ENCODE assay signal across 24 cellular contexts in the genomic region with DNA sequence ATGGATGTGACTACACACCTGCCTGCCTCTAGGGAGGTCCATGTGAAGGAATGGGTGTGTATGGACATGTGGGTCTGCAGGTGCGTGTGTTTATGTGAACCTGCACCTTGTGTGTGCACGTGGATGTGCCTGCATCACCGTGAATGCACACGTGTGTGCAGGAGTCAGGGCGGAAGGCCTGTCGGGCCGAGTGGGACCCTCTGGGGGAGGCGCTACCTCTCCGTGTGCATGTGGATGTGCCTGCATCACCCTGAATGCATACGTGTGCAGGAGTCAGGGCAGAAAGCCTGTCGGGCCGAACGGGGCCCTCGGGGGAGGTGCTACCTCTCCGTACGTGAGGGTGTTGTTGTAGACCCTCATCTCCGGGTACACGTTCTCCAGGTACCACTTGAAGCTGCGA. TPM values are rescaled to one million over a fixed set of nuclear protein-coding genes. Genes with fewer than 3 reads are reported as not detected.
DNase-seq lines count a peak whose midpoint lies in the region; ATAC-seq, FAIRE-seq and TF ChIP-seq lines count a peak whose summit lies in the region.
"Had no signal": no experiment of that assay in that cellular context is flagged by ENCODE, and none has a peak within 500 bp of the region (broad histone marks: within the 10 kb centered on the region; RNA-seq: fewer than 3 reads in every experiment).

No MANE protein-coding gene starts in this region.

- H3K4me1 ChIP-seq in HepG2 (ENCODE audit: insufficient read depth, low read length) (no peaks in the 10 kb centered on the region), right lobe of liver (no peaks in the 10 kb centered on the region)
- H3K4me1 ChIP-seq: A549, BE2C had no signal

- no peaks in the 10 kb centered on the region for H3K9me3 Mint-ChIP-seq in nephron progenitor cell
- H3K9me3 Mint-ChIP-seq: CD4-positive, alpha-beta T cell; CD8-positive, alpha-beta memory T cell had no signal

- POLR2A ChIA-PET in HepG2 (lab: Yijun Ruan, JAX) = no interaction called here

- H3K27me3 ChIP-seq in HepG2 (ENCODE audit: control insufficient read depth in 1 of 2, insufficient read depth in 2 of 2, low read length in 2 of 2) = peaks cover 45 to 99% of the 10 kb centered on the region in 2 experiments
- H3K27me3 ChIP-seq in right lobe of liver = peaks cover 0 to 4% of the 10 kb centered on the region in 2 donors
- H3K27me3 ChIP-seq in H7 (ENCODE audit: control insufficient read depth, insufficient read depth, low read length) = peaks cover 5% of the 10 kb centered on the region

- no peaks in the 10 kb centered on the region for H3K79me2 ChIP-seq in HepG2 (ENCODE audit: insufficient read depth, low read length)

- TF ChIP-seq CTCF in HepG2 (CRISPR knock-in tag; IDR thresholded peaks at IDR 0.05) (no peak), right lobe of liver (IDR thresholded peaks at IDR 0.05) (no peak), nephron progenitor cell (IDR thresholded peaks at IDR 0.05) (no peak)

- H3K4me3 Mint-ChIP-seq in nephron progenitor cell = no peak overlapping the region
- H3K4me3 Mint-ChIP-seq: CD14-positive monocyte; CD4-positive, alpha-beta T cell had no signal

- H3K9me3 ChIP-seq in HepG2 (ENCODE audit: low read length) = no peaks in the 10 kb centered on the region
- H3K9me3 ChIP-seq in right lobe of liver = no peaks in the 10 kb centered on the region
- H3K9me3 ChIP-seq: A549; BE2C; BLaER1 treated with 17β-estradiol and CSF1 and Interleukin-3, amounts not matched to agents 10 nM and 100 nM; HAP-1 had no signal

- no peaks in the 10 kb centered on the region for H3K36me3 Mint-ChIP-seq in nephron progenitor cell (ENCODE audit: low read depth)
- H3K36me3 Mint-ChIP-seq: CD14-positive monocyte; CD8-positive, alpha-beta memory T cell had no signal

- no peak for TF ChIP-seq EP300 in HepG2 (IDR thresholded peaks at IDR 0.05; ENCODE audit: low read depth in 2 of 2, low read length in 2 of 2)
- no peak for TF ChIP-seq EP300 in HepG2 (CRISPR knock-in tag; IDR thresholded peaks at IDR 0.05; ENCODE audit: borderline replicate concordance)

- no peak overlapping the region for H2AFZ ChIP-seq in HepG2 (ENCODE audit: low read length)
- H2AFZ ChIP-seq: GM23248 had no signal

- H3K27ac Mint-ChIP-seq in nephron progenitor cell = peak overlapping the region; percentile 45
- H3K27ac Mint-ChIP-seq: CD4-positive, alpha-beta T cell; CD8-positive, alpha-beta memory T cell had no signal

- CTCF ChIA-PET in HepG2 (lab: Yijun Ruan, JAX; ENCODE audit: low intra/inter-chr PET ratio, low total read pairs) = no interaction called here

- peaks cover 7% of the 10 kb centered on the region; the same call in 1 of the 2 replicates for H4K20me1 ChIP-seq in HepG2 (ENCODE audit: insufficient read depth, low read length)

- no peak overlapping the region for H3K9ac ChIP-seq in HepG2 (ENCODE audit: insufficient read depth, low read depth, low read length)
- H3K9ac ChIP-seq: BLaER1 treated with 17β-estradiol and CSF1 and Interleukin-3, amounts not matched to agents 10 nM and 100 nM; GM23248 had no signal

- H3K27ac ChIP-seq in HepG2 (ENCODE audit: extremely low read length, insufficient read depth, low read length) = no peak overlapping the region
- H3K27ac ChIP-seq in right lobe of liver = no peak overlapping the region
- H3K27ac ChIP-seq: A549; BLaER1 treated with 17β-estradiol and CSF1 and Interleukin-3, amounts not matched to agents 10 nM and 100 nM; GM23248 had no signal

- H3K36me3 ChIP-seq in HepG2 (replicated peaks in 1 of 2; ENCODE audit: control insufficient read depth in 1 of 2, insufficient read depth in 2 of 2, low read length in 2 of 2) (no peaks in the 10 kb centered on the region), right lobe of liver (no peaks in the 10 kb centered on the region), H7 (replicated peaks; ENCODE audit: control insufficient read depth, insufficient read depth, low read length) (no peaks in the 10 kb centered on the region)
- H3K36me3 ChIP-seq: BE2C; BLaER1 treated with 17β-estradiol and CSF1 and Interleukin-3, amounts not matched to agents 10 nM and 100 nM; HAP-1 had no signal

- in situ Hi-C loops in HepG2 (cut with HindIII; ENCODE audit: extremely low pct_ligation_motif_present, low pct_unique_long_range_greater_than_20kb) = no loop called here

- 4% methylated on average over 7 of the region's 19 CpGs for WGBS in HepG2 (ENCODE audit: low lambda C conversion rate)
- WGBS in right lobe of liver (ENCODE audit: insufficient coverage, low coverage, low lambda C conversion rate, missing lambda C conversion rate) = 60% methylated on average over 1 of the region's 19 CpGs

- FAIRE-seq in HepG2 (lab: Jason Lieb, UNC) = no peak
- peak; percentile 68 for FAIRE-seq in urothelium cell line (lab: Jason Lieb, UNC)
- FAIRE-seq: A549, D721Med, GM12878, GM19239 had no signal

- H3K4me2 ChIP-seq in HepG2 (ENCODE audit: low read depth, low read length) = no peak overlapping the region
- H3K4me2 ChIP-seq: A549; BLaER1 treated with 17β-estradiol and CSF1 and Interleukin-3, amounts not matched to agents 10 nM and 100 nM had no signal

- intact Hi-C loops in HepG2 (cut with micrococcal nuclease; ENCODE audit: unreplicated experiment) (no loop called here), right lobe of liver (cut with DNase I) (no loop called here)

- no peak for TF ChIP-seq RAD21 in HepG2 (CRISPR knock-in tag; IDR thresholded peaks at IDR 0.05)

- H3K4me3 ChIP-seq in HepG2 (replicated peaks in 1 of 3; ENCODE audit: insufficient read depth in 1 of 3, low read depth in 2 of 3, low read length in 3 of 3) = no peak overlapping the region
- no peak overlapping the region for H3K4me3 ChIP-seq in right lobe of liver
- H3K4me3 ChIP-seq in H7 (ENCODE audit: insufficient read depth, low read depth, low read length) = no peak overlapping the region
- H3K4me3 ChIP-seq: A549; BLaER1 treated with 17β-estradiol and CSF1 and Interleukin-3, amounts not matched to agents 10 nM and 100 nM; GM12878; GM23248; HAP-1 had no signal

- ATAC-seq in HepG2 (no peak), right lobe of liver (no peak)
- ATAC-seq: A549, GM12878 had no signal

- H3K4me1 Mint-ChIP-seq in nephron progenitor cell = peaks cover 20% of the 10 kb centered on the region
- H3K4me1 Mint-ChIP-seq: CD14-positive monocyte had no signal

- H3K27me3 Mint-ChIP-seq in nephron progenitor cell (ENCODE audit: low read depth, poor library complexity) = peaks cover 49% of the 10 kb centered on the region

- TF ChIP-seq POLR2A in HepG2 (IDR thresholded peaks at IDR 0.05; ENCODE audit: insufficient read depth in 1 of 2, low read depth in 2 of 2, low read length in 2 of 2) = no peak
- TF ChIP-seq POLR2A in right lobe of liver (IDR thresholded peaks at IDR 0.05) = no peak

- no TSS peak for BruUV-seq in HepG2 (replicated peaks; lab: Mats Ljungman, UMichigan)

- DNase-seq in HepG2 (ENCODE audit: low spot score) (no peak), right lobe of liver (no peak), nephron progenitor cell (no peak), urothelium cell line (ENCODE audit: low spot score) (no peak), H7 (no peak)
- DNase-seq in stimulated activated CD8-positive, alpha-beta memory T cell treated with anti-CD3 and anti-CD28 coated beads, Interleukin-4, amount 100 ng/mL, for 48 hours = no peak
- DNase-seq: 8988T; ACHN; AML-193; BE2C; CD4-positive, alpha-beta T cell; CD8-positive, alpha-beta memory T cell; DMS 273 treated with DMSO at 0.1 percent for 48 hours; DMS79; EL; GDM1; GM23248 had no signal

RNA-seq across cellular contexts. Expression of gene NOC4L, which starts 56.5 kb away (rescaled TPM):
- total RNA-seq in HepG2 (2016; rRNA removed; fragmentation: Illumina TruSeq; extraction: Trizol) (12.1 and 14.6 TPM in 2 replicates), right lobe of liver (1 to 10 TPM; 7.4 to 9.7 (median 8.3) TPM)
- total RNA-seq in HepG2 (2016; cell fraction: cytosol; rRNA removed; fragmentation: Illumina TruSeq; extraction: Trizol; ENCODE audit: low read depth) = 7.5 and 7.6 TPM in 2 replicates
- 9.2 and 14.5 TPM in 2 replicates for total RNA-seq in HepG2 (2016; cell fraction: insoluble cytoplasmic fraction; rRNA removed; fragmentation: Illumina TruSeq; extraction: Trizol)
- total RNA-seq in HepG2 (2016; cell fraction: membrane; rRNA removed; fragmentation: Illumina TruSeq; extraction: Trizol) = 8.8 and 9.0 TPM in 2 replicates
- 9.0 and 10.7 TPM in 2 replicates for total RNA-seq in HepG2 (2016; cell fraction: nucleus; rRNA removed; fragmentation: Illumina TruSeq; extraction: Trizol)
- polyA plus RNA-seq in HepG2 (2011; rRNA removed) = 4.3 and 4.6 TPM in 2 replicates
- 2.7 and 4.4 TPM in 2 replicates for polyA plus RNA-seq in HepG2 (2011; cell fraction: cytosol; rRNA removed)
- polyA plus RNA-seq in HepG2 (2011; cell fraction: nucleus; rRNA removed) = 14.6 and 21.3 TPM in 2 replicates
- polyA plus RNA-seq in HepG2 (2012) = 7.9 and 11.5 TPM in 2 replicates
- 11.7 and 12.8 TPM in 2 replicates for polyA plus RNA-seq in HepG2 (2016; cell fraction: cytosol; fragmentation: Illumina TruSeq; extraction: Trizol; ENCODE audit: low read depth)
- polyA plus RNA-seq in HepG2 (2016; cell fraction: insoluble cytoplasmic fraction; fragmentation: Illumina TruSeq; extraction: Trizol; ENCODE audit: low read depth) = 14.6 and 19.7 TPM in 2 replicates
- 9.3 and 11.4 TPM in 2 replicates for polyA plus RNA-seq in HepG2 (2016; cell fraction: membrane; fragmentation: Illumina TruSeq; extraction: Trizol; ENCODE audit: low read depth)
- polyA plus RNA-seq in HepG2 (2016; cell fraction: nucleus; fragmentation: Illumina TruSeq; extraction: Trizol; ENCODE audit: insufficient read depth, low read depth) = 25.5 and 25.9 TPM in 2 replicates
- polyA minus RNA-seq in HepG2 (2011; rRNA and poly(A)+ RNA removed; ENCODE audit: low replicate concordance) = 5.3 and 10.2 TPM in 2 replicates
- polyA minus RNA-seq in HepG2 (2011; cell fraction: cytosol; rRNA and poly(A)+ RNA removed) = 4.2 and 4.3 TPM in 2 replicates
- polyA minus RNA-seq in HepG2 (2011; cell fraction: nucleus; rRNA and poly(A)+ RNA removed) = 2.7 and 3.7 TPM in 2 replicates
- 26.0 and 29.1 TPM in 2 replicates for total RNA-seq in H7 (2014; rRNA removed; shearing (Covaris generic))

RNA-seq across cellular contexts. Expression of gene DDX51, which starts 56.7 kb away (rescaled TPM):
- 3.5 and 10.1 TPM in 2 replicates for total RNA-seq in HepG2 (2016; rRNA removed; fragmentation: Illumina TruSeq; extraction: Trizol)
- total RNA-seq in HepG2 (2016; cell fraction: cytosol; rRNA removed; fragmentation: Illumina TruSeq; extraction: Trizol; ENCODE audit: low read depth) = 3.5 and 3.6 TPM in 2 replicates
- 2.7 and 9.3 TPM in 2 replicates for total RNA-seq in HepG2 (2016; cell fraction: insoluble cytoplasmic fraction; rRNA removed; fragmentation: Illumina TruSeq; extraction: Trizol)
- 2.5 and 3.2 TPM in 2 replicates for total RNA-seq in HepG2 (2016; cell fraction: membrane; rRNA removed; fragmentation: Illumina TruSeq; extraction: Trizol)
- total RNA-seq in HepG2 (2016; cell fraction: nucleus; rRNA removed; fragmentation: Illumina TruSeq; extraction: Trizol) = 9.6 and 14.3 TPM in 2 replicates
- 10.1 and 11.6 TPM in 2 replicates for polyA plus RNA-seq in HepG2 (2011; rRNA removed)
- 3.4 and 4.5 TPM in 2 replicates for polyA plus RNA-seq in HepG2 (2011; cell fraction: cytosol; rRNA removed)
- 66.0 and 70.7 TPM in 2 replicates for polyA plus RNA-seq in HepG2 (2011; cell fraction: nucleus; rRNA removed)
- polyA plus RNA-seq in HepG2 (2012) = 9.1 and 11.4 TPM in 2 replicates
- polyA plus RNA-seq in HepG2 (2016; cell fraction: cytosol; fragmentation: Illumina TruSeq; extraction: Trizol; ENCODE audit: low read depth) = 0.85 and 1.1 TPM in 2 replicates
- 4.4 and 5.8 TPM in 2 replicates for polyA plus RNA-seq in HepG2 (2016; cell fraction: insoluble cytoplasmic fraction; fragmentation: Illumina TruSeq; extraction: Trizol; ENCODE audit: low read depth)
- polyA plus RNA-seq in HepG2 (2016; cell fraction: membrane; fragmentation: Illumina TruSeq; extraction: Trizol; ENCODE audit: low read depth) = 1.2 and 2.1 TPM in 2 replicates
- 41.8 and 50.5 TPM in 2 replicates for polyA plus RNA-seq in HepG2 (2016; cell fraction: nucleus; fragmentation: Illumina TruSeq; extraction: Trizol; ENCODE audit: insufficient read depth, low read depth)
- polyA minus RNA-seq in HepG2 (2011; rRNA and poly(A)+ RNA removed; ENCODE audit: low replicate concordance) = 10.7 and 19.6 TPM in 2 replicates
- polyA minus RNA-seq in HepG2 (2011; cell fraction: cytosol; rRNA and poly(A)+ RNA removed) = 3.3 and 4.1 TPM in 2 replicates
- 14.7 and 15.7 TPM in 2 replicates for polyA minus RNA-seq in HepG2 (2011; cell fraction: nucleus; rRNA and poly(A)+ RNA removed)
- 1 to 10 TPM; 4.2 to 9.0 (median 5.2) TPM for total RNA-seq in right lobe of liver
- 16.1 and 22.6 TPM in 2 replicates for total RNA-seq in H7 (2014; rRNA removed; shearing (Covaris generic))
